18 cellular contexts compared by ENCODE assay signal in genomic region chr2:46877619-46878113, GRCh38. TPM values are rescaled to one million over a fixed set of nuclear protein-coding genes. Genes with fewer than 3 reads are reported as not detected.
A peak's percentile ranks its signal among the peaks of the same experiment; 100 is the strongest.
DNase-seq lines count a peak whose midpoint lies in the region; ATAC-seq, FAIRE-seq and TF ChIP-seq lines count a peak whose summit lies in the region.
"Had no signal": no experiment of that assay in that cellular context is flagged by ENCODE, and none has a peak within 500 bp of the region (broad histone marks: within the 10 kb centered on the region; RNA-seq: fewer than 3 reads in every experiment).

No MANE protein-coding gene starts in this region.

- no peak overlapping the region for H3K4me2 ChIP-seq in K562 (ENCODE audit: insufficient read depth, low read length)

- no peak for TF ChIP-seq CTCF in left ventricle myocardium inferior (IDR thresholded peaks at IDR 0.05; ENCODE audit: borderline replicate concordance)
- no peak for TF ChIP-seq CTCF in K562 (IDR thresholded peaks at IDR 0.05 in 2 of 3, conservative IDR thresholded peaks at IDR 0.05 in 1 of 3; ENCODE audit: insufficient read depth in 2 of 3, low read depth in 1 of 3, low read length in 3 of 3)
- no peak for TF ChIP-seq CTCF in lung (IDR thresholded peaks at IDR 0.05; ENCODE audit: control extremely low read depth, extremely low read depth)
- no peak for TF ChIP-seq CTCF in vagina (IDR thresholded peaks at IDR 0.05)

- no peaks in the 10 kb centered on the region for H4K20me1 ChIP-seq in K562 (replicated peaks; ENCODE audit: control insufficient read depth, insufficient read depth, low read length)

- H3K36me3 ChIP-seq in left ventricle myocardium inferior (no peaks in the 10 kb centered on the region), K562 (ENCODE audit: control insufficient read depth, insufficient read depth, low read length) (no peaks in the 10 kb centered on the region; the same call in 2 of the 3 replicates), lung (ENCODE audit: control insufficient read depth in 2 of 2, insufficient read depth in 2 of 2, low read length in 2 of 2) (no peaks in the 10 kb centered on the region), vagina (no peaks in the 10 kb centered on the region)
- H3K36me3 ChIP-seq: BE2C, HAP-1 had no signal

- no peak overlapping the region for H3K9ac ChIP-seq in K562 (ENCODE audit: insufficient read depth in 1 of 2, low read depth in 2 of 2, low read length in 2 of 2)

- H3K27me3 ChIP-seq in left ventricle myocardium inferior (ENCODE audit: low read depth): no peaks in the 10 kb centered on the region
- H3K27me3 ChIP-seq in K562 (ENCODE audit: control insufficient read depth in 2 of 2, insufficient read depth in 2 of 2, low read length in 2 of 2): peaks cover 0 to 33% of the 10 kb centered on the region in 2 experiments
- H3K27me3 ChIP-seq in lung (ENCODE audit: control insufficient read depth, insufficient read depth): no peaks in the 10 kb centered on the region
- H3K27me3 ChIP-seq in vagina: no peaks in the 10 kb centered on the region
- H3K27me3 ChIP-seq: BE2C had no signal

- H3K4me1 ChIP-seq in left ventricle myocardium inferior: peaks cover 70% of the 10 kb centered on the region
- H3K4me1 ChIP-seq in K562 (replicated peaks in 1 of 2; ENCODE audit: control insufficient read depth in 2 of 2, insufficient read depth in 2 of 2, low read length in 2 of 2): peaks cover 11 to 25% of the 10 kb centered on the region in 2 experiments
- H3K4me1 ChIP-seq in lung (ENCODE audit: control insufficient read depth in 2 of 2, insufficient read depth in 2 of 2, low read length in 2 of 2): peaks cover 6 to 27% of the 10 kb centered on the region in 2 donors
- H3K4me1 ChIP-seq in vagina: peaks cover 61% of the 10 kb centered on the region
- H3K4me1 ChIP-seq: HAP-1 had no signal

- no peak overlapping the region for H2AFZ ChIP-seq in K562 (ENCODE audit: low read depth, low read length)

- FAIRE-seq in K562 (lab: Jason Lieb, UNC): peak; percentile 79
- FAIRE-seq: GM18507 had no signal

- no peak for TF ChIP-seq EP300 in K562 (IDR thresholded peaks at IDR 0.05; ENCODE audit: low read length)

- BruUV-seq in K562 (replicated peaks; lab: Mats Ljungman, UMichigan): no TSS peak

- H3K9me3 ChIP-seq in left ventricle myocardium inferior (replicated peaks) (no peaks in the 10 kb centered on the region), K562 (replicated peaks; ENCODE audit: control insufficient read depth, insufficient read depth, low read depth, low read length) (no peaks in the 10 kb centered on the region), lung (ENCODE audit: control insufficient read depth in 2 of 2, insufficient read depth in 1 of 2, low read length in 1 of 2) (no peaks in the 10 kb centered on the region), vagina (no peaks in the 10 kb centered on the region)
- H3K9me3 ChIP-seq: HAP-1 had no signal

- no peaks in the 10 kb centered on the region for H3K27me3 Mint-ChIP-seq in stimulated activated memory B cell treated with anti-CD40 and anti-IgM and Interleukin-4, amounts not matched to agents 10 μg/mL and 1 μg/mL and 100 μg/mL, for 72 hours

- peak overlapping the region; percentile 81 for H3K27ac ChIP-seq in left ventricle myocardium inferior (replicated peaks)
- no peak overlapping the region for H3K27ac ChIP-seq in K562 (ENCODE audit: extremely low read depth, low read depth, low read length)
- H3K27ac ChIP-seq in lung (ENCODE audit: low read depth in 1 of 2, low read length in 1 of 2): peak overlapping the region; percentile 23 to 27
- H3K27ac ChIP-seq in vagina: peak overlapping the region; percentile 36
- H3K27ac ChIP-seq: SK-N-MC had no signal

- no peak overlapping the region for H3K27ac Mint-ChIP-seq in stimulated activated memory B cell treated with anti-CD40 and anti-IgM and Interleukin-4, amounts not matched to agents 10 μg/mL and 1 μg/mL and 100 μg/mL, for 72 hours
- H3K27ac Mint-ChIP-seq: CD4-positive, CD25-positive, alpha-beta regulatory T cell had no signal

- H3K4me3 ChIP-seq in left ventricle myocardium inferior (no peak overlapping the region), K562 (no peak overlapping the region), lung (no peak overlapping the region), vagina (no peak overlapping the region)
- H3K4me3 ChIP-seq: HAP-1, SK-N-MC had no signal

- POLR2A ChIA-PET in K562 (lab: Yijun Ruan, JAX): no interaction called here

- no peak overlapping the region for H3K4me3 Mint-ChIP-seq in stimulated activated memory B cell treated with anti-CD40 and anti-IgM and Interleukin-4, amounts not matched to agents 10 μg/mL and 1 μg/mL and 100 μg/mL, for 72 hours
- H3K4me3 Mint-ChIP-seq: CD4-positive, CD25-positive, alpha-beta regulatory T cell had no signal

- H3K79me2 ChIP-seq in K562 (ENCODE audit: control insufficient read depth, insufficient read depth, low read length): no peaks in the 10 kb centered on the region

- H3K4me1 Mint-ChIP-seq in stimulated activated memory B cell treated with anti-CD40 and anti-IgM and Interleukin-4, amounts not matched to agents 10 μg/mL and 1 μg/mL and 100 μg/mL, for 72 hours: no peaks in the 10 kb centered on the region
- H3K4me1 Mint-ChIP-seq: CD4-positive, CD25-positive, alpha-beta regulatory T cell had no signal

- ATAC-seq in left ventricle myocardium superior: no peak
- no peak for ATAC-seq in K562
- ATAC-seq in lung (ENCODE audit: insufficient read depth, low FRiP score): no peak
- no peak for ATAC-seq in stimulated activated memory B cell treated with anti-CD40 and anti-IgM and Interleukin-4, amounts not matched to agents 10 μg/mL and 1 μg/mL and 100 μg/mL, for 72 hours
- no peak for ATAC-seq in GM18511 (IDR thresholded peaks at IDR 0.05; ENCODE audit: unreplicated experiment)

- no peaks in the 10 kb centered on the region for H3K9me3 Mint-ChIP-seq in stimulated activated memory B cell treated with anti-CD40 and anti-IgM and Interleukin-4, amounts not matched to agents 10 μg/mL and 1 μg/mL and 100 μg/mL, for 72 hours

- no peaks in the 10 kb centered on the region for H3K9me1 ChIP-seq in K562 (ENCODE audit: control insufficient read depth, insufficient read depth, low read length)

- in situ Hi-C loops in K562 (cut with MboI): no loop called here

- H3K36me3 Mint-ChIP-seq in stimulated activated memory B cell treated with anti-CD40 and anti-IgM and Interleukin-4, amounts not matched to agents 10 μg/mL and 1 μg/mL and 100 μg/mL, for 72 hours: no peaks in the 10 kb centered on the region
- H3K36me3 Mint-ChIP-seq: CD4-positive, CD25-positive, alpha-beta regulatory T cell had no signal

- DNase-seq in left ventricle myocardium inferior: no peak
- no peak for DNase-seq in left ventricle myocardium superior
- DNase-seq in K562 (ENCODE audit: extremely low read depth in 1 of 4, low spot score in 3 of 4): no peak
- no peak for DNase-seq in lung (ENCODE audit: low spot score)
- DNase-seq in vagina (ENCODE audit: extremely low spot score in 2 of 2): no peak
- no peak for DNase-seq in RKO (ENCODE audit: low spot score)
- DNase-seq: 8988T; CD4-positive, CD25-positive, alpha-beta regulatory T cell; DMS153; NCI-H1105 treated with DMSO at 0.1 percent for 48 hours; NCI-H2081 treated with DMSO at 0.1 percent for 48 hours; Right ventricle myocardium superior had no signal

- intact Hi-C loops in left ventricle myocardium inferior (cut with micrococcal nuclease) (loop anchor here (5.0 kb wide), 1 partner anchor 75 kb away; no protein-coding TSS in a partner anchor), left ventricle myocardium superior (cut with micrococcal nuclease) (loop anchor here (10.0 kb wide), 2 partner anchors 63 to 173 kb away; no protein-coding TSS in a partner anchor), K562 (cut with micrococcal nuclease) (loop anchor here (1.0 to 2.0 kb wide), 2 partner anchors 74 to 227 kb away; no protein-coding TSS in a partner anchor), vagina (cut with DNase I) (loop anchor here (5.0 to 10.0 kb wide), 2 partner anchors 63 to 810 kb away; no protein-coding TSS in a partner anchor)

- WGBS in K562 (ENCODE audit: insufficient coverage, low coverage, missing lambda C conversion rate): 75% methylated on average over 2 of the region's 5 CpGs
- 89 to 100% methylated on average over 4 to 5 of the region's 5 CpGs for WGBS in lung, 2 donors

- TF ChIP-seq RAD21 in K562 (CRISPR knock-in tag; conservative IDR thresholded peaks at IDR 0.05 in 1 of 2, IDR thresholded peaks at IDR 0.05 in 1 of 2): no peak

- CTCF ChIA-PET in K562 (lab: Yijun Ruan, JAX; ENCODE audit: low intra/inter-chr PET ratio): interaction anchor here (1.7 to 1.8 kb wide), 2 partner anchors 75 to 414 kb away, joined by 4 to 12 read pairs; no protein-coding TSS in a partner anchor

- TF ChIP-seq POLR2A in K562 (conservative IDR thresholded peaks at IDR 0.05) (no peak), vagina (IDR thresholded peaks at IDR 0.05) (no peak)

TF ChIP-seq in K562, 482 proteins besides CTCF, POLR2A, EP300 and RAD21 (continues in another document):
- TF ChIP-seq SMARCA5 (IDR thresholded peaks at IDR 0.05): peak; percentile 77

RNA-seq across cellular contexts. Expression of gene MCFD2, which starts 37.9 kb away (rescaled TPM):
- total RNA-seq in left ventricle myocardium inferior (61.2 TPM), left ventricle myocardium superior (65.6 TPM), K562 (2014; rRNA removed) (78.6 and 82.9 TPM in 2 replicates), K562 (2014; rRNA removed; fragmentation: Illumina TruSeq; extraction: Trizol) (99.4 and 117 TPM in 2 replicates), K562 (2015; rRNA removed; fragmentation: Illumina TruSeq; extraction: Trizol) (95.8 and 100 TPM in 2 replicates), K562 (2021) (115 and 125 TPM in 2 replicates), lung (100 to 1,000 TPM in 1 of 2 donors, 10 to 100 TPM in 1; 80.0 to 101 TPM), vagina (89.4 TPM)
- 97.6 and 157 TPM in 2 replicates for total RNA-seq in K562 (2011; cell fraction: chromatin; rRNA removed; ENCODE audit: low replicate concordance)
- 127 and 128 TPM in 2 replicates for total RNA-seq in K562 (2011; cell fraction: nucleolus; rRNA removed)
- 152 and 201 TPM in 2 replicates for total RNA-seq in K562 (2011; cell fraction: nucleoplasm; rRNA removed)
- polyA plus RNA-seq in K562 (2011; rRNA removed) (165 and 201 TPM in 2 replicates), K562 (2014; fragmentation: Illumina TruSeq; extraction: Trizol) (110 and 123 TPM in 2 replicates), K562 (2014; fragmentation: Nextera tagmentation; extraction: Ambion mirVana) (100 to 1,000 TPM; 217 to 237 TPM), K562 (2014; rRNA removed) (94.0 and 99.3 TPM in 2 replicates), lung (10 to 100 TPM; 22.0 to 57.3 TPM)
- 73.3 and 94.0 TPM in 2 replicates for polyA plus RNA-seq in K562 (2011; cell fraction: cytosol; rRNA removed)
- 44.7 and 52.8 TPM in 2 replicates for polyA plus RNA-seq in K562 (2011; cell fraction: nucleus; rRNA removed)
- polyA plus RNA-seq in K562 (2012): 122 and 156 TPM in 2 replicates
- 227 and 238 TPM in 2 replicates for polyA minus RNA-seq in K562 (2011; rRNA and poly(A)+ RNA removed)
- polyA minus RNA-seq in K562 (2011; cell fraction: cytosol; rRNA and poly(A)+ RNA removed): 45.9 and 53.0 TPM in 2 replicates
- 34.2 and 54.3 TPM in 2 replicates for polyA minus RNA-seq in K562 (2011; cell fraction: nucleus; rRNA and poly(A)+ RNA removed)
